ENCODE assay signal across 8 cellular contexts in genomic region chr11:73140213-73141030, GRCh38. TPM values are rescaled to one million over a fixed set of nuclear protein-coding genes. Genes with fewer than 3 reads are reported as not detected.
A peak's percentile ranks its signal among the peaks of the same experiment; 100 is the strongest.
DNase-seq lines count a peak whose midpoint lies in the region; ATAC-seq, FAIRE-seq and TF ChIP-seq lines count a peak whose summit lies in the region.

No MANE protein-coding gene starts in this region.

- peaks cover 61% of the 10 kb centered on the region for H3K79me2 ChIP-seq in endothelial cell of umbilical vein (ENCODE audit: control insufficient read depth, insufficient read depth, low read length)

- no peaks in the 10 kb centered on the region for H3K9me1 ChIP-seq in endothelial cell of umbilical vein (replicated peaks; ENCODE audit: control insufficient read depth, extremely low read depth, insufficient read depth, low read length)

- H2AFZ ChIP-seq in endothelial cell of umbilical vein (ENCODE audit: low read depth, low read length): peak overlapping the region; percentile 26

- TF ChIP-seq CTCF in CD4-positive, alpha-beta T cell (IDR thresholded peaks at IDR 0.05): no peak
- TF ChIP-seq CTCF in HFF-Myc (IDR thresholded peaks at IDR 0.05; ENCODE audit: low read depth, low read length, missing control alignments) (no peak), endothelial cell of umbilical vein (IDR thresholded peaks at IDR 0.05; ENCODE audit: extremely low read depth in 1 of 2, insufficient read depth in 1 of 2, low read depth in 1 of 2, low read length in 2 of 2) (no peak)

- intact Hi-C loops in CD4-positive, alpha-beta T cell (cut with DNase I, micrococcal nuclease): loop anchor here (2.0 to 10.0 kb wide), 6 partner anchors 38 to 918 kb away; partner anchors contain the start of genes ATG16L2 (in 1 of the 2), FAM168A (in 1 of the 2), INPPL1 (in 1 of the 2) and RAB6A (in 1 of the 2)
- intact Hi-C loops in endothelial cell of umbilical vein (cut with micrococcal nuclease): loop anchor here (1.0 to 5.0 kb wide), 3 partner anchors 216 to 309 kb away; no protein-coding TSS in a partner anchor

- no peak for FAIRE-seq in endothelial cell of umbilical vein (lab: Jason Lieb, UNC)

- POLR2A ChIA-PET in CD4-positive, alpha-beta T cell (lab: Charles Lee): interaction anchor here (0.6 to 1.3 kb wide), 3 partner anchors 20 to 420 kb away, joined by 3 to 4 read pairs (median 3); partner anchors contain the start of gene STARD10
- POLR2A ChIA-PET in endothelial cell of umbilical vein (lab: Charles Lee): no interaction called here

- peaks cover 58% of the 10 kb centered on the region for H3K36me3 Mint-ChIP-seq in CD4-positive, alpha-beta T cell (ENCODE audit: low read depth)
- H3K36me3 Mint-ChIP-seq in T-helper 1 cell treated with Interleukin-12 subunit alpha and Interleukin-12 subunit beta and Interleukin-4 antibody, amounts not matched to agents 30 μg/mL and 1 μg/mL, for 36 hours (ENCODE audit: low read depth): peaks cover 28% of the 10 kb centered on the region

- H3K27ac ChIP-seq in CD4-positive, alpha-beta T cell (ENCODE audit: low read depth, low read length): peak overlapping the region; percentile 52
- peak overlapping the region; percentile 88 for H3K27ac ChIP-seq in endothelial cell of umbilical vein (ENCODE audit: insufficient read depth, low read depth, low read length)

- H3K27me3 ChIP-seq in CD4-positive, alpha-beta T cell (ENCODE audit: control insufficient read depth, insufficient read depth, low read length): no peaks in the 10 kb centered on the region
- H3K27me3 ChIP-seq in endothelial cell of umbilical vein (ENCODE audit: control insufficient read depth in 2 of 2, insufficient read depth in 2 of 2, low read length in 2 of 2): no peaks in the 10 kb centered on the region

- TSS peak; percentile 96 for BruUV-seq in endothelial cell of umbilical vein (replicated peaks; lab: Mats Ljungman, UMichigan)

- H4K20me1 ChIP-seq in endothelial cell of umbilical vein (replicated peaks; ENCODE audit: control insufficient read depth, extremely low read depth, insufficient read depth, low read length): no peaks in the 10 kb centered on the region

- H3K9ac ChIP-seq in endothelial cell of umbilical vein (replicated peaks; ENCODE audit: extremely low read depth, insufficient read depth, low read length): peak overlapping the region; percentile 91

- peaks cover 48% of the 10 kb centered on the region for H3K4me1 Mint-ChIP-seq in CD4-positive, alpha-beta T cell (ENCODE audit: low read depth)
- H3K4me1 Mint-ChIP-seq in T-helper 1 cell treated with Interleukin-12 subunit alpha and Interleukin-12 subunit beta and Interleukin-4 antibody, amounts not matched to agents 30 μg/mL and 1 μg/mL, for 36 hours (ENCODE audit: low read depth): peaks cover 35% of the 10 kb centered on the region

- H3K9me3 Mint-ChIP-seq in CD4-positive, alpha-beta T cell: no peaks in the 10 kb centered on the region
- no peaks in the 10 kb centered on the region for H3K9me3 Mint-ChIP-seq in T-helper 1 cell treated with Interleukin-12 subunit alpha and Interleukin-12 subunit beta and Interleukin-4 antibody, amounts not matched to agents 30 μg/mL and 1 μg/mL, for 36 hours

- peaks cover 42% of the 10 kb centered on the region for H3K4me1 ChIP-seq in endothelial cell of umbilical vein (ENCODE audit: control insufficient read depth, extremely low read depth, insufficient read depth, low read length)

- TF ChIP-seq POLR2A in endothelial cell of umbilical vein (IDR thresholded peaks at IDR 0.05; ENCODE audit: low read depth, low read length): no peak

- H3K4me3 Mint-ChIP-seq in CD4-positive, alpha-beta T cell: peak overlapping the region; percentile 99
- H3K4me3 Mint-ChIP-seq in T-helper 1 cell treated with Interleukin-12 subunit alpha and Interleukin-12 subunit beta and Interleukin-4 antibody, amounts not matched to agents 30 μg/mL and 1 μg/mL, for 36 hours: peak overlapping the region; percentile 100

- peak overlapping the region; percentile 100 for H3K4me2 ChIP-seq in endothelial cell of umbilical vein (ENCODE audit: insufficient read depth, low read length)

- H3K27me3 Mint-ChIP-seq in CD4-positive, alpha-beta T cell: no peaks in the 10 kb centered on the region
- no peaks in the 10 kb centered on the region for H3K27me3 Mint-ChIP-seq in T-helper 1 cell treated with Interleukin-12 subunit alpha and Interleukin-12 subunit beta and Interleukin-4 antibody, amounts not matched to agents 30 μg/mL and 1 μg/mL, for 36 hours (ENCODE audit: low read depth)

- no peaks in the 10 kb centered on the region for H3K36me3 ChIP-seq in endothelial cell of umbilical vein (ENCODE audit: control insufficient read depth in 2 of 2, extremely low read depth in 1 of 2, insufficient read depth in 2 of 2, low read length in 2 of 2)

- dilution Hi-C loops in endothelial cell of umbilical vein (cut with MboI; ENCODE audit: extremely low pct_ligation_motif_present, low sequenced_read_pairs): no loop called here

- CTCF ChIA-PET in CD4-positive, alpha-beta T cell (lab: Charles Lee): no interaction called here
- CTCF ChIA-PET in endothelial cell of umbilical vein (lab: Charles Lee): interaction anchor here (1.5 kb wide), 2 partner anchors 38 to 216 kb away, joined by 5 to 12 read pairs; no protein-coding TSS in a partner anchor

- H3K9me3 ChIP-seq in CD4-positive, alpha-beta T cell (ENCODE audit: control insufficient read depth, low read length): no peaks in the 10 kb centered on the region
- H3K9me3 ChIP-seq in endothelial cell of umbilical vein (replicated peaks; ENCODE audit: control insufficient read depth, insufficient read depth, low read length): no peaks in the 10 kb centered on the region

- DNase-seq in CD4-positive, alpha-beta T cell: no peak
- DNase-seq in HFF-Myc (ENCODE audit: extremely low read depth, low read depth) (no peak), endothelial cell of umbilical vein (ENCODE audit: low read depth, low spot score) (peak; percentile 62), myocyte (ENCODE audit: low read depth) (peak; percentile 54), cortex of kidney (lab: John Stamatoyannopoulos, UW) (no peak)

- H3K27ac Mint-ChIP-seq in CD4-positive, alpha-beta T cell: peak overlapping the region; percentile 96
- H3K27ac Mint-ChIP-seq in T-helper 1 cell treated with Interleukin-12 subunit alpha and Interleukin-12 subunit beta and Interleukin-4 antibody, amounts not matched to agents 30 μg/mL and 1 μg/mL, for 36 hours: peak overlapping the region; percentile 95

- no peak for ATAC-seq in CD4-positive, alpha-beta T cell (ENCODE audit: poor library complexity)
- ATAC-seq in GM21367 (IDR thresholded peaks at IDR 0.05; ENCODE audit: unreplicated experiment): no peak
- ATAC-seq in HG03439 (IDR thresholded peaks at IDR 0.05; ENCODE audit: unreplicated experiment): no peak

- H3K4me3 ChIP-seq in HFF-Myc (replicated peaks; ENCODE audit: low read depth, low read length) (peak overlapping the region; percentile 82), endothelial cell of umbilical vein (replicated peaks in 1 of 3; ENCODE audit: insufficient read depth in 1 of 3, low read depth in 1 of 3, low read length in 3 of 3) (peak overlapping the region; percentile 56 to 95 (median 90))

TF ChIP-seq in endothelial cell of umbilical vein, 7 proteins besides CTCF, POLR2A, EP300 and RAD21:
- TF ChIP-seq EZH2 (IDR thresholded peaks at IDR 0.05; ENCODE audit: borderline replicate concordance, low read depth, low read length, severe bottlenecking): no peak
- TF ChIP-seq MAX (IDR thresholded peaks at IDR 0.05; ENCODE audit: insufficient read depth, insufficient read length): no peak
- no peak for TF ChIP-seq POLR2AphosphoS5 (IDR thresholded peaks at IDR 0.05; ENCODE audit: insufficient read depth, low read depth, low read length)
- no peak for TF ChIP-seq MYC (IDR thresholded peaks at IDR 0.05; ENCODE audit: low read depth, low read length)
- no peak for TF ChIP-seq JUN (IDR thresholded peaks at IDR 0.05; ENCODE audit: borderline replicate concordance, insufficient read depth, insufficient read length, low read depth)
- TF ChIP-seq FOS (IDR thresholded peaks at IDR 0.05; ENCODE audit: borderline replicate concordance, insufficient read depth, low read length): no peak
- no peak for TF ChIP-seq GATA2 (IDR thresholded peaks at IDR 0.05; ENCODE audit: insufficient read depth, insufficient read length, low read depth, low read length)

RNA-seq across cellular contexts. Expression of gene FCHSD2, which starts 1.7 kb away (rescaled TPM):
- total RNA-seq in CD4-positive, alpha-beta T cell: 10 to 100 TPM; 48.6 to 50.7 TPM
- total RNA-seq in endothelial cell of umbilical vein (56.2 and 56.9 TPM in 2 replicates), myocyte (11.1 and 13.1 TPM in 2 replicates)
- 17.7 and 20.8 TPM in 2 replicates for polyA plus RNA-seq in endothelial cell of umbilical vein
- polyA plus RNA-seq in endothelial cell of umbilical vein (2011; cell fraction: cytosol; rRNA removed): 25.6 and 25.8 TPM in 2 replicates
- 78.8 and 99.8 TPM in 2 replicates for polyA plus RNA-seq in endothelial cell of umbilical vein (2011; cell fraction: nucleus; rRNA removed)
- polyA plus RNA-seq in endothelial cell of umbilical vein (2012): 34.5 and 43.4 TPM in 2 replicates
- polyA minus RNA-seq in endothelial cell of umbilical vein: 30.4 and 31.4 TPM in 2 replicates
- 7.9 TPM for polyA minus RNA-seq in endothelial cell of umbilical vein (2011; cell fraction: cytosol; rRNA and poly(A)+ RNA removed)
- polyA minus RNA-seq in endothelial cell of umbilical vein (2011; cell fraction: nucleus; rRNA and poly(A)+ RNA removed): 43.6 and 52.0 TPM in 2 replicates
- polyA plus RNA-seq in myocyte (2012): 17.2 TPM

Comparison
In these comparisons a context has a peak if more than half of its experiments do, and no peak if none do; other contexts are left out.
1. DNase-seq: peak in endothelial cell of umbilical vein (single experiment) and myocyte (single experiment); none in CD4-positive, alpha-beta T cell (0 of 10), HFF-Myc (single experiment) and cortex of kidney (single experiment).